ENCODE assay signal across 12 cellular contexts in the genomic region with DNA sequence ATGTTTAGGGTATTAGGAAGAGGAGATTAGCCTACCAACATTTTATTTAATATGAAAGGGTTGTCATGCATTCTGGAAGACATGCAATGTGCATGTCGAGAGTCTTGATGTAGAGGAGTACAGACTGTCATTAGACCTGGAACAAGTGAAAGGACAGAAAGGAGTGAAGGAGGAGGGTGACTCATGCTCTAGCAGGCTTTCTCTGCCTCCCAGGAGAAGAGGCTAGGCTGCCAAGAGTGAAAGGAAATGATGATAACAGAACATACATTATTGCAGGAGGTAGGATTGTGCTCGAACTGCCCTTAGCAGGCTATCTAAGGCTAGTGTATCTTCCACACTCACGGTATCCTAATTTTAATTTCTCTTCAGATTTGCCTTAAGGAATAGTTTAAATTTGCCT.
DNase-seq lines count a peak whose midpoint lies in the region; ATAC-seq and TF ChIP-seq lines count a peak whose summit lies in the region.
"Had no signal": no experiment of that assay in that cellular context is flagged by ENCODE, and none has a peak within 500 bp of the region (broad histone marks: within the 10 kb centered on the region; RNA-seq: fewer than 3 reads in every experiment).

No MANE protein-coding gene starts in this region.

- peaks cover 0 to 7% (median 0%) of the 10 kb centered on the region in 4 donors for H3K36me3 ChIP-seq in right lobe of liver

- TF ChIP-seq CTCF in epithelial cell of esophagus (IDR thresholded peaks at IDR 0.05; ENCODE audit: insufficient read depth, low read depth, low read length, missing control alignments), result no peak
- TF ChIP-seq CTCF in right lobe of liver (IDR thresholded peaks at IDR 0.05), result no peak

- TF ChIP-seq POLR2A in right lobe of liver (IDR thresholded peaks at IDR 0.05), result no peak

- ATAC-seq in activated naive CD8-positive, alpha-beta T cell treated with anti-CD3 and anti-CD28 coated beads, Interleukin-2, amount 50 U/mL, for 24 hours, result peak; percentile 47
- ATAC-seq in right lobe of liver, result no peak

- no peaks in the 10 kb centered on the region for H3K27me3 ChIP-seq in right lobe of liver
- H3K27me3 ChIP-seq: heart right ventricle, neutrophil had no signal

- 90% methylated on average over 3 of the region's 3 CpGs for WGBS in right lobe of liver (ENCODE audit: insufficient coverage, low coverage, low lambda C conversion rate, missing lambda C conversion rate)

- intact Hi-C loops in right lobe of liver (cut with DNase I), result no loop called here

- no peak overlapping the region for H3K27ac Mint-ChIP-seq in activated naive CD8-positive, alpha-beta T cell treated with anti-CD3 and anti-CD28 coated beads, Interleukin-2, amount 50 U/mL, for 24 hours
- no peak overlapping the region for H3K27ac Mint-ChIP-seq in activated naive CD8-positive, alpha-beta T cell treated with anti-CD3 and anti-CD28 coated beads for 36 hours
- peak overlapping the region; percentile 23 for H3K27ac Mint-ChIP-seq in stimulated activated naive CD8-positive, alpha-beta T cell treated with anti-CD3 and anti-CD28 coated beads, Interleukin-15, Interleukin-2, amounts not matched to agents 100 ng/mL and 50 ng/mL, for 24 hours
- H3K27ac Mint-ChIP-seq: activated naive CD8-positive, alpha-beta T cell had no signal

- H3K4me1 Mint-ChIP-seq in activated naive CD8-positive, alpha-beta T cell treated with anti-CD3 and anti-CD28 coated beads, Interleukin-2, amount 50 U/mL, for 24 hours, result peaks cover 49% of the 10 kb centered on the region
- peaks cover 38% of the 10 kb centered on the region for H3K4me1 Mint-ChIP-seq in activated naive CD8-positive, alpha-beta T cell treated with anti-CD3 and anti-CD28 coated beads for 36 hours
- H3K4me1 Mint-ChIP-seq in stimulated activated naive CD8-positive, alpha-beta T cell treated with anti-CD3 and anti-CD28 coated beads, Interleukin-15, Interleukin-2, amounts not matched to agents 100 ng/mL and 50 ng/mL, for 24 hours (ENCODE audit: low read depth), result peaks cover 59% of the 10 kb centered on the region

- no peak overlapping the region for H3K4me3 Mint-ChIP-seq in activated naive CD8-positive, alpha-beta T cell treated with anti-CD3 and anti-CD28 coated beads, Interleukin-2, amount 50 U/mL, for 24 hours
- H3K4me3 Mint-ChIP-seq in activated naive CD8-positive, alpha-beta T cell treated with anti-CD3 and anti-CD28 coated beads for 36 hours, result no peak overlapping the region
- H3K4me3 Mint-ChIP-seq in stimulated activated naive CD8-positive, alpha-beta T cell treated with anti-CD3 and anti-CD28 coated beads, Interleukin-15, Interleukin-2, amounts not matched to agents 100 ng/mL and 50 ng/mL, for 24 hours, result no peak overlapping the region
- H3K4me3 Mint-ChIP-seq: activated naive CD8-positive, alpha-beta T cell had no signal

- no peak overlapping the region for H3K4me3 ChIP-seq in epithelial cell of esophagus (ENCODE audit: low read length)
- H3K4me3 ChIP-seq in right lobe of liver, result no peak overlapping the region
- H3K4me3 ChIP-seq: heart right ventricle had no signal

- DNase-seq in activated naive CD8-positive, alpha-beta T cell treated with anti-CD3 and anti-CD28 coated beads, Interleukin-2, amount 50 U/mL, for 24 hours, result no peak
- no peak for DNase-seq in activated naive CD8-positive, alpha-beta T cell treated with anti-CD3 and anti-CD28 coated beads for 36 hours
- DNase-seq in NCI-H69 (lab: John Stamatoyannopoulos, UW), result peak; percentile 71
- DNase-seq in epithelial cell of esophagus (ENCODE audit: low read depth), result peak; percentile 60
- DNase-seq in right lobe of liver, result no peak
- no peak for DNase-seq in activated CD8-positive, alpha-beta memory T cell treated with anti-CD3 and anti-CD28 coated beads, Interleukin-2, amount 50 U/mL, for 48 hours
- DNase-seq in NOMO-1 treated with dmso at 0.1 percent for 144 hours (lab: John Stamatoyannopoulos, UW; ENCODE audit: unreplicated experiment), result no peak
- DNase-seq: Caco-2, heart right ventricle had no signal

- H3K27ac ChIP-seq in right lobe of liver, result no peak overlapping the region
- H3K27ac ChIP-seq: heart right ventricle, neutrophil had no signal

- no peaks in the 10 kb centered on the region for H3K9me3 ChIP-seq in right lobe of liver
- H3K9me3 ChIP-seq: Caco-2, heart right ventricle, neutrophil had no signal

- no peaks in the 10 kb centered on the region for H3K27me3 Mint-ChIP-seq in activated naive CD8-positive, alpha-beta T cell treated with anti-CD3 and anti-CD28 coated beads, Interleukin-2, amount 50 U/mL, for 24 hours
- H3K27me3 Mint-ChIP-seq in activated naive CD8-positive, alpha-beta T cell treated with anti-CD3 and anti-CD28 coated beads for 36 hours, result no peaks in the 10 kb centered on the region
- no peaks in the 10 kb centered on the region for H3K27me3 Mint-ChIP-seq in stimulated activated naive CD8-positive, alpha-beta T cell treated with anti-CD3 and anti-CD28 coated beads, Interleukin-15, Interleukin-2, amounts not matched to agents 100 ng/mL and 50 ng/mL, for 24 hours
- H3K27me3 Mint-ChIP-seq: activated naive CD8-positive, alpha-beta T cell had no signal

- no peaks in the 10 kb centered on the region for H3K9me3 Mint-ChIP-seq in activated naive CD8-positive, alpha-beta T cell treated with anti-CD3 and anti-CD28 coated beads, Interleukin-2, amount 50 U/mL, for 24 hours
- peaks cover 2% of the 10 kb centered on the region for H3K9me3 Mint-ChIP-seq in activated naive CD8-positive, alpha-beta T cell treated with anti-CD3 and anti-CD28 coated beads for 36 hours
- H3K9me3 Mint-ChIP-seq in stimulated activated naive CD8-positive, alpha-beta T cell treated with anti-CD3 and anti-CD28 coated beads, Interleukin-15, Interleukin-2, amounts not matched to agents 100 ng/mL and 50 ng/mL, for 24 hours, result no peaks in the 10 kb centered on the region

- peaks cover 16% of the 10 kb centered on the region for H3K36me3 Mint-ChIP-seq in activated naive CD8-positive, alpha-beta T cell treated with anti-CD3 and anti-CD28 coated beads, Interleukin-2, amount 50 U/mL, for 24 hours (ENCODE audit: low read depth)
- peaks cover 9% of the 10 kb centered on the region for H3K36me3 Mint-ChIP-seq in activated naive CD8-positive, alpha-beta T cell treated with anti-CD3 and anti-CD28 coated beads for 36 hours
- peaks cover 48% of the 10 kb centered on the region for H3K36me3 Mint-ChIP-seq in stimulated activated naive CD8-positive, alpha-beta T cell treated with anti-CD3 and anti-CD28 coated beads, Interleukin-15, Interleukin-2, amounts not matched to agents 100 ng/mL and 50 ng/mL, for 24 hours (ENCODE audit: low read depth)

- H3K4me1 ChIP-seq in right lobe of liver, result no peaks in the 10 kb centered on the region
- H3K4me1 ChIP-seq: Caco-2 had no signal

Comparison
In these comparisons a context has a peak if more than half of its experiments do, and no peak if none do; other contexts are left out.
1. DNase-seq: peak in NCI-H69 (single experiment) and epithelial cell of esophagus (single experiment); none in activated naive CD8-positive, alpha-beta T cell treated with anti-CD3 and anti-CD28 coated beads, Interleukin-2, amount 50 U/mL, for 24 hours (single experiment), activated naive CD8-positive, alpha-beta T cell treated with anti-CD3 and anti-CD28 coated beads for 36 hours (single experiment), right lobe of liver (0 of 3), activated CD8-positive, alpha-beta memory T cell treated with anti-CD3 and anti-CD28 coated beads, Interleukin-2, amount 50 U/mL, for 48 hours (single experiment) and NOMO-1 treated with dmso at 0.1 percent for 144 hours (single experiment).